1 cellular context compared by ENCODE assay signal in the genomic region with DNA sequence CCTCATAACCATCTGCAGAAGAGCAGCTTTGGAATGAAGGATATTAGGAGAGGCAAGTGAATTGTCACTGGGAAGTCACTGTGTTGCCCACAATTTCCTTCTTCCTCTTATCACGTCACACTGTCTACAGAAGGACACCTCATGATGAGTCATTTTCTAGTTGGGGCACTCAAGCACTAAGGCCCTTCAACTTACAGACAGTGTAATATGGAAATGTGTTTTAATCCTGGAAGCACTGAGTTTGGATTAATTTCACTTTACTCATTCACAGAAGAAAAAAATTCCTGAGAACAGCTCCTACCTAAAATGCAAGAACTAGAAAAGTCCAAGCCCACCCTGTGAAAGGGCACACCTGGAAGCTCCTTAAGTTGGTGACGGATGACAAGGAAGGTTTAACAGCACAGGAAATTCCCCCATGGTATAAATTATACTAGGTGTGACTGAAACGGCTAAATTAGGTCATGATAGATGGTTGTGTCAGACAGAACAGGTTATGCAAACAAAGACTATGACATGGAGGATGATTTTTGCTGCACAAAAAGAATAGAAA.
TF ChIP-seq lines count a peak whose summit lies in the region.

No MANE protein-coding gene starts in this region.

TF ChIP-seq in HCT116, 20 proteins besides CTCF, POLR2A, EP300 and RAD21 (continued from another document):
- TF ChIP-seq, protein P1, sequence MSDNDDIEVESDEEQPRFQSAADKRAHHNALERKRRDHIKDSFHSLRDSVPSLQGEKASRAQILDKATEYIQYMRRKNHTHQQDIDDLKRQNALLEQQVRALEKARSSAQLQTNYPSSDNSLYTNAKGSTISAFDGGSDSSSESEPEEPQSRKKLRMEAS (IDR thresholded peaks at IDR 0.05): peak; percentile 60
- TF ChIP-seq POLR2AphosphoS5 (IDR thresholded peaks at IDR 0.05; ENCODE audit: low read depth, low read length) (peak; percentile 28; the same call in 1 of the 2 replicates), EZH2phosphoT487 (IDR thresholded peaks at IDR 0.05; ENCODE audit: borderline replicate concordance) (no peak), ZFX (IDR thresholded peaks at IDR 0.05) (no peak), ZNF274 (IDR thresholded peaks at IDR 0.05; ENCODE audit: low read depth, low read length) (no peak), JUND (IDR thresholded peaks at IDR 0.05) (peak; percentile 95), ELF1 (IDR thresholded peaks at IDR 0.05; ENCODE audit: borderline replicate concordance, low read depth) (peak; percentile 30; the same call in 1 of the 2 replicates), CEBPB (IDR thresholded peaks at IDR 0.05; ENCODE audit: low read depth) (0 out of 2 replicates have a peak, but pooled peaks have one; percentile 61), SIN3A (IDR thresholded peaks at IDR 0.05; ENCODE audit: low read depth) (peak; percentile 65)
- TF ChIP-seq, protein P2, sequence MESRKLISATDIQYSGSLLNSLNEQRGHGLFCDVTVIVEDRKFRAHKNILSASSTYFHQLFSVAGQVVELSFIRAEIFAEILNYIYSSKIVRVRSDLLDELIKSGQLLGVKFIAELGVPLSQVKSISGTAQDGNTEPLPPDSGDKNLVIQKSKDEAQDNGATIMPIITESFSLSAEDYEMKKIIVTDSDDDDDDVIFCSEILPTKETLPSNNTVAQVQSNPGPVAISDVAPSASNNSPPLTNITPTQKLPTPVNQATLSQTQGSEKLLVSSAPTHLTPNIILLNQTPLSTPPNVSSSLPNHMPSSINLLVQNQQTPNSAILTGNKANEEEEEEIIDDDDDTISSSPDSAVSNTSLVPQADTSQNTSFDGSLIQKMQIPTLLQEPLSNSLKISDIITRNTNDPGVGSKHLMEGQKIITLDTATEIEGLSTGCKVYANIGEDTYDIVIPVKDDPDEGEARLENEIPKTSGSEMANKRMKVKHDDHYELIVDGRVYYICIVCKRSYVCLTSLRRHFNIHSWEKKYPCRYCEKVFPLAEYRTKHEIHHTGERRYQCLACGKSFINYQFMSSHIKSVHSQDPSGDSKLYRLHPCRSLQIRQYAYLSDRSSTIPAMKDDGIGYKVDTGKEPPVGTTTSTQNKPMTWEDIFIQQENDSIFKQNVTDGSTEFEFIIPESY (IDR thresholded peaks at IDR 0.05; ENCODE audit: extremely low read depth, insufficient replicate concordance, low read length): no peak
- TF ChIP-seq, protein P3, sequence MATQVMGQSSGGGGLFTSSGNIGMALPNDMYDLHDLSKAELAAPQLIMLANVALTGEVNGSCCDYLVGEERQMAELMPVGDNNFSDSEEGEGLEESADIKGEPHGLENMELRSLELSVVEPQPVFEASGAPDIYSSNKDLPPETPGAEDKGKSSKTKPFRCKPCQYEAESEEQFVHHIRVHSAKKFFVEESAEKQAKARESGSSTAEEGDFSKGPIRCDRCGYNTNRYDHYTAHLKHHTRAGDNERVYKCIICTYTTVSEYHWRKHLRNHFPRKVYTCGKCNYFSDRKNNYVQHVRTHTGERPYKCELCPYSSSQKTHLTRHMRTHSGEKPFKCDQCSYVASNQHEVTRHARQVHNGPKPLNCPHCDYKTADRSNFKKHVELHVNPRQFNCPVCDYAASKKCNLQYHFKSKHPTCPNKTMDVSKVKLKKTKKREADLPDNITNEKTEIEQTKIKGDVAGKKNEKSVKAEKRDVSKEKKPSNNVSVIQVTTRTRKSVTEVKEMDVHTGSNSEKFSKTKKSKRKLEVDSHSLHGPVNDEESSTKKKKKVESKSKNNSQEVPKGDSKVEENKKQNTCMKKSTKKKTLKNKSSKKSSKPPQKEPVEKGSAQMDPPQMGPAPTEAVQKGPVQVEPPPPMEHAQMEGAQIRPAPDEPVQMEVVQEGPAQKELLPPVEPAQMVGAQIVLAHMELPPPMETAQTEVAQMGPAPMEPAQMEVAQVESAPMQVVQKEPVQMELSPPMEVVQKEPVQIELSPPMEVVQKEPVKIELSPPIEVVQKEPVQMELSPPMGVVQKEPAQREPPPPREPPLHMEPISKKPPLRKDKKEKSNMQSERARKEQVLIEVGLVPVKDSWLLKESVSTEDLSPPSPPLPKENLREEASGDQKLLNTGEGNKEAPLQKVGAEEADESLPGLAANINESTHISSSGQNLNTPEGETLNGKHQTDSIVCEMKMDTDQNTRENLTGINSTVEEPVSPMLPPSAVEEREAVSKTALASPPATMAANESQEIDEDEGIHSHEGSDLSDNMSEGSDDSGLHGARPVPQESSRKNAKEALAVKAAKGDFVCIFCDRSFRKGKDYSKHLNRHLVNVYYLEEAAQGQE (IDR thresholded peaks at IDR 0.05; ENCODE audit: low read depth): no peak
- TF ChIP-seq, protein P4, sequence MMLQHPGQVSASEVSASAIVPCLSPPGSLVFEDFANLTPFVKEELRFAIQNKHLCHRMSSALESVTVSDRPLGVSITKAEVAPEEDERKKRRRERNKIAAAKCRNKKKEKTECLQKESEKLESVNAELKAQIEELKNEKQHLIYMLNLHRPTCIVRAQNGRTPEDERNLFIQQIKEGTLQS (IDR thresholded peaks at IDR 0.05): peak; percentile 42
